Comparison of ENCODE assay signal across 1 cellular context in genomic region chr19:1797313-1797712, GRCh38. TPM values are rescaled to one million over a fixed set of nuclear protein-coding genes. Genes with fewer than 3 reads are reported as not detected.
"Had no signal": no experiment of that assay in that cellular context is flagged by ENCODE, and none has a peak within 500 bp of the region (broad histone marks: within the 10 kb centered on the region; RNA-seq: fewer than 3 reads in every experiment).

No MANE protein-coding gene starts in this region.

RNA-seq across cellular contexts. Expression of gene ONECUT3, which starts 44.0 kb away (rescaled TPM):
- polyA plus RNA-seq: urinary bladder had no signal
